ENCODE assay signal across 8 cellular contexts in genomic region chr10:104209575-104210198, GRCh38. TPM values are rescaled to one million over a fixed set of nuclear protein-coding genes. Genes with fewer than 3 reads are reported as not detected.
DNase-seq lines count a peak whose midpoint lies in the region; ATAC-seq and TF ChIP-seq lines count a peak whose summit lies in the region.

No MANE protein-coding gene starts in this region.

- peaks cover 26% of the 10 kb centered on the region for H3K27me3 Mint-ChIP-seq in activated T-cell treated with anti-CD3 and anti-CD28 coated beads, Interleukin-2, amount 50 U/mL, for 72 hours (ENCODE audit: low read depth)
- no peaks in the 10 kb centered on the region for H3K27me3 Mint-ChIP-seq in progenitor cell of endocrine pancreas

- H3K4me3 Mint-ChIP-seq in activated T-cell treated with anti-CD3 and anti-CD28 coated beads, Interleukin-2, amount 50 U/mL, for 72 hours = no peak overlapping the region
- H3K4me3 Mint-ChIP-seq in progenitor cell of endocrine pancreas (ENCODE audit: low read depth) = no peak overlapping the region

- no peaks in the 10 kb centered on the region for H3K4me1 Mint-ChIP-seq in activated T-cell treated with anti-CD3 and anti-CD28 coated beads, Interleukin-2, amount 50 U/mL, for 72 hours (ENCODE audit: low read depth)
- H3K4me1 Mint-ChIP-seq in progenitor cell of endocrine pancreas (ENCODE audit: low read depth) = peaks cover 3% of the 10 kb centered on the region

- H3K9me3 Mint-ChIP-seq in activated T-cell treated with anti-CD3 and anti-CD28 coated beads, Interleukin-2, amount 50 U/mL, for 72 hours = no peaks in the 10 kb centered on the region
- H3K9me3 Mint-ChIP-seq in progenitor cell of endocrine pancreas (ENCODE audit: low read depth) = no peaks in the 10 kb centered on the region

- peak; percentile 51 to 52 for ATAC-seq in activated T-cell treated with anti-CD3 and anti-CD28 coated beads, Interleukin-2, amount 50 U/mL, for 72 hours (replicated peaks in 1 of 2)
- ATAC-seq in omental fat pad (ENCODE audit: low FRiP score) = no peak

- no peak overlapping the region for H3K27ac Mint-ChIP-seq in activated T-cell treated with anti-CD3 and anti-CD28 coated beads, Interleukin-2, amount 50 U/mL, for 72 hours
- H3K27ac Mint-ChIP-seq in progenitor cell of endocrine pancreas = no peak overlapping the region

- DNase-seq in Ammon's horn (ENCODE audit: low spot score) (peak; percentile 78), GM13977 (ENCODE audit: low spot score) (peak; percentile 48), NCI-H446 (lab: John Stamatoyannopoulos, UW) (peak; percentile 15 to 64), germinal center (ENCODE audit: low spot score) (peak; percentile 9), progenitor cell of endocrine pancreas (ENCODE audit: low spot score, unreplicated experiment) (peak; percentile 14), posterior vena cava (ENCODE audit: low spot score) (no peak), omental fat pad (ENCODE audit: low spot score) (no peak)
- DNase-seq in activated T-cell treated with anti-CD3 and anti-CD28 coated beads, Interleukin-2, amount 50 U/mL, for 72 hours = peak; percentile 37 to 41

- in situ Hi-C loops in GM13977 (cut with MboI; ENCODE audit: low pct_unique_long_range_greater_than_20kb, low sequenced_read_pairs, unreplicated experiment) = loop anchor here (10.0 kb wide), 2 partner anchors 325 to 475 kb away; no protein-coding TSS in a partner anchor

- H3K36me3 Mint-ChIP-seq in activated T-cell treated with anti-CD3 and anti-CD28 coated beads, Interleukin-2, amount 50 U/mL, for 72 hours (ENCODE audit: insufficient read depth in 2 of 2) = no peaks in the 10 kb centered on the region
- peaks cover 2% of the 10 kb centered on the region for H3K36me3 Mint-ChIP-seq in progenitor cell of endocrine pancreas (ENCODE audit: insufficient read depth)

- intact Hi-C loops in posterior vena cava (cut with DNase I) = loop anchor here in 1 of 2 donors (10.0 kb wide), 1 partner anchor 165 kb away; no protein-coding TSS in a partner anchor

- peak; percentile 53 for TF ChIP-seq CTCF in GM13977 (IDR thresholded peaks at IDR 0.05; ENCODE audit: extremely low read depth, insufficient read depth, missing control alignments)
- TF ChIP-seq CTCF in progenitor cell of endocrine pancreas (IDR thresholded peaks at IDR 0.05; ENCODE audit: unreplicated experiment) = peak; percentile 71
- TF ChIP-seq CTCF in omental fat pad (IDR thresholded peaks at IDR 0.05) = no peak

RNA-seq across cellular contexts. Expression of gene CFAP43, which starts 22.5 kb away (rescaled TPM):
- total RNA-seq in activated T-cell treated with anti-CD3 and anti-CD28 coated beads, Interleukin-2, amount 50 U/mL, for 72 hours = under 1 TPM; 0.21 to 0.31 TPM
- total RNA-seq in progenitor cell of endocrine pancreas = 4.7 and 5.4 TPM in 2 replicates
- total RNA-seq in posterior vena cava = under 1 TPM; 0.24 to 0.28 TPM
- under 1 TPM in 3 of 4 donors, not detected in 1; 0.38 to 0.84 (median 0.60) TPM for total RNA-seq in omental fat pad

RNA-seq across cellular contexts. Expression of gene GSTO1, which starts 45.0 kb away (rescaled TPM):
- 100 to 1,000 TPM; 113 to 117 TPM for total RNA-seq in activated T-cell treated with anti-CD3 and anti-CD28 coated beads, Interleukin-2, amount 50 U/mL, for 72 hours
- total RNA-seq in progenitor cell of endocrine pancreas (107 and 127 TPM in 2 replicates), posterior vena cava (100 to 1,000 TPM in 1 of 2 donors, 10 to 100 TPM in 1; 81.8 to 117 TPM), omental fat pad (100 to 1,000 TPM in 2 of 4 donors, 10 to 100 TPM in 2; 63.9 to 116 (median 97.6) TPM)

RNA-seq across cellular contexts. Expression of gene GSTO2, which starts 59.3 kb away (rescaled TPM):
- 1 to 10 TPM; 6.8 to 9.5 TPM for total RNA-seq in activated T-cell treated with anti-CD3 and anti-CD28 coated beads, Interleukin-2, amount 50 U/mL, for 72 hours
- total RNA-seq in progenitor cell of endocrine pancreas (9.6 and 9.8 TPM in 2 replicates), posterior vena cava (1 to 10 TPM in 1 of 2 donors, under 1 TPM in 1; 0.48 to 1.9 TPM), omental fat pad (1 to 10 TPM in 1 of 4 donors, under 1 TPM in 3; 0.12 to 1.4 (median 0.54) TPM)

Comparison
In these comparisons a context has a peak if more than half of its experiments do, and no peak if none do; other contexts are left out.
1. DNase-seq: peak in Ammon's horn (single experiment), GM13977 (single experiment), NCI-H446 (2 of 2), activated T-cell treated with anti-CD3 and anti-CD28 coated beads, Interleukin-2, amount 50 U/mL, for 72 hours (2 of 2), germinal center (single experiment) and progenitor cell of endocrine pancreas (single experiment); none in posterior vena cava (single experiment) and omental fat pad (single experiment).
2. CTCF ChIP-seq: peak in GM13977 (single experiment) and progenitor cell of endocrine pancreas (single experiment); none in omental fat pad (0 of 3).